ENCODE assay signal across 8 cellular contexts in genomic region chr17:68168273-68169164, GRCh38.
DNase-seq lines count a peak whose midpoint lies in the region; ATAC-seq and TF ChIP-seq lines count a peak whose summit lies in the region.
"Not testable (repeated sequence)": the region's sequence is repeated elsewhere in the genome, so short reads cannot be mapped to it uniquely, and the experiment has no call there.

No MANE protein-coding gene starts in this region.

- not testable (repeated sequence) for H3K9me2 ChIP-seq in GM23338 (ENCODE audit: insufficient read depth)

- not testable (repeated sequence) for H3K79me2 ChIP-seq in GM23338 (replicated peaks; ENCODE audit: insufficient read depth); mesendoderm (ENCODE audit: control insufficient read depth, insufficient read depth, low read length)

- not testable (repeated sequence) for H3K4me1 ChIP-seq in GM23338 (ENCODE audit: insufficient read depth); mesendoderm (ENCODE audit: control insufficient read depth, low read depth, low read length); neuronal stem cell (ENCODE audit: control insufficient read depth in 2 of 2, insufficient read depth in 1 of 2, low read depth in 1 of 2, low read length in 2 of 2); thymus (ENCODE audit: control insufficient read depth, insufficient read depth, low read length)

- H2BK120ac ChIP-seq in mesendoderm (ENCODE audit: low read depth, low read length); neuronal stem cell (ENCODE audit: low read depth, low read length): not testable (repeated sequence)

- H3K4me2 ChIP-seq in GM23338; mesendoderm (ENCODE audit: low read length); neuronal stem cell (ENCODE audit: insufficient read depth, low read length, poor library complexity, severe bottlenecking): not testable (repeated sequence)

- H4K5ac ChIP-seq in mesendoderm (ENCODE audit: low read length), result not testable (repeated sequence)

- H4K91ac ChIP-seq in neuronal stem cell (ENCODE audit: low read depth, low read length, poor library complexity), result not testable (repeated sequence)

- H3K56ac ChIP-seq in mesendoderm (ENCODE audit: low read length), result not testable (repeated sequence)

- not testable (repeated sequence) for H3F3A ChIP-seq in GM23338 (replicated peaks; ENCODE audit: low read depth)

- peak overlapping the region; percentile 87 for H3K4me3 Mint-ChIP-seq in CD4-positive, alpha-beta T cell
- H3K4me3 Mint-ChIP-seq in GM23338; activated T-cell treated with anti-CD3 and anti-CD28 coated beads, Interleukin-2, amount 50 U/mL, for 24 hours: not testable (repeated sequence)
- peak overlapping the region; percentile 10 for H3K4me3 Mint-ChIP-seq in T-helper 1 cell treated with Interleukin-12 subunit alpha and Interleukin-12 subunit beta and Interleukin-4 antibody, amounts not matched to agents 30 μg/mL and 1 μg/mL, for 36 hours

- H3K14ac ChIP-seq in neuronal stem cell (ENCODE audit: low read length), result not testable (repeated sequence)

- H3K18ac ChIP-seq in mesendoderm (ENCODE audit: low read length); neuronal stem cell (ENCODE audit: low read length): not testable (repeated sequence)

- not testable (repeated sequence) for H3K23ac ChIP-seq in mesendoderm (ENCODE audit: low read length); neuronal stem cell (ENCODE audit: low read depth, low read length, poor library complexity)

- intact Hi-C loops in CD4-positive, alpha-beta T cell (cut with DNase I, micrococcal nuclease), result not testable (repeated sequence)

- not testable (repeated sequence) for H3K79me1 ChIP-seq in mesendoderm (ENCODE audit: low read length); neuronal stem cell (ENCODE audit: low read depth, low read length)

- not testable (repeated sequence) for H3K27me3 ChIP-seq in CD4-positive, alpha-beta T cell (ENCODE audit: control insufficient read depth, insufficient read depth, low read length); GM23338 (ENCODE audit: insufficient read depth); mesendoderm (ENCODE audit: insufficient read depth, low read length, poor library complexity); neuronal stem cell (ENCODE audit: control insufficient read depth in 3 of 3, insufficient read depth in 3 of 3, low read depth in 1 of 3, low read length in 3 of 3); thymus (ENCODE audit: control insufficient read depth, insufficient read depth)

- not testable (repeated sequence) for TF ChIP-seq CTCF in CD4-positive, alpha-beta T cell (IDR thresholded peaks at IDR 0.05); GM23338 (conservative IDR thresholded peaks at IDR 0.05; ENCODE audit: low read depth in 2 of 2)

- CTCF ChIA-PET in CD4-positive, alpha-beta T cell (lab: Charles Lee), result not testable (repeated sequence)

- not testable (repeated sequence) for H4K8ac ChIP-seq in mesendoderm (ENCODE audit: low read depth, low read length); neuronal stem cell (ENCODE audit: low read depth, low read length)

- not testable (repeated sequence) for H3K36me3 ChIP-seq in GM23338 (ENCODE audit: insufficient read depth); mesendoderm (ENCODE audit: control insufficient read depth, insufficient read depth, low read length); neuronal stem cell (replicated peaks in 1 of 2; ENCODE audit: control insufficient read depth in 2 of 2, insufficient read depth in 2 of 2, low read length in 2 of 2); thymus (ENCODE audit: control insufficient read depth, insufficient read depth)

- H2BK15ac ChIP-seq in mesendoderm (replicated peaks; ENCODE audit: low read depth); neuronal stem cell (ENCODE audit: low read length): not testable (repeated sequence)

- H2BK12ac ChIP-seq in neuronal stem cell (ENCODE audit: low read length), result peak overlapping the region; percentile 16

- DNase-seq in CD4-positive, alpha-beta T cell; GM23338 (ENCODE audit: low spot score); activated T-cell treated with anti-CD3 and anti-CD28 coated beads, Interleukin-2, amount 50 U/mL, for 24 hours; neuronal stem cell (ENCODE audit: low spot score): not testable (repeated sequence)
- DNase-seq in amniotic epithelial cell (ENCODE audit: low read depth), result peak; percentile 12
- peak; percentile 11 for DNase-seq in mesendoderm

- not testable (repeated sequence) for H3K9me3 ChIP-seq in CD4-positive, alpha-beta T cell (ENCODE audit: control insufficient read depth, low read length); neuronal stem cell (replicated peaks in 1 of 2; ENCODE audit: control insufficient read depth in 2 of 2, insufficient read depth in 1 of 2, low read depth in 1 of 2, low read length in 2 of 2); thymus (ENCODE audit: control insufficient read depth)

- H3K36me3 Mint-ChIP-seq in CD4-positive, alpha-beta T cell (ENCODE audit: low read depth); GM23338 (ENCODE audit: low read depth); T-helper 1 cell treated with Interleukin-12 subunit alpha and Interleukin-12 subunit beta and Interleukin-4 antibody, amounts not matched to agents 30 μg/mL and 1 μg/mL, for 36 hours (ENCODE audit: low read depth); activated T-cell treated with anti-CD3 and anti-CD28 coated beads, Interleukin-2, amount 50 U/mL, for 24 hours (ENCODE audit: low read depth): not testable (repeated sequence)

- not testable (repeated sequence) for H3K9ac ChIP-seq in mesendoderm (ENCODE audit: low read length); neuronal stem cell (ENCODE audit: low read depth, low read length, poor library complexity)

- H3K27ac ChIP-seq in CD4-positive, alpha-beta T cell (ENCODE audit: low read depth, low read length); GM23338 (ENCODE audit: low read depth); mesendoderm (ENCODE audit: low read depth, low read length); neuronal stem cell (replicated peaks; ENCODE audit: low read length): not testable (repeated sequence)
- peak overlapping the region; percentile 31 for H3K27ac ChIP-seq in thymus (ENCODE audit: low read depth)

- not testable (repeated sequence) for H4K20me1 ChIP-seq in GM23338 (replicated peaks; ENCODE audit: insufficient read depth)

- not testable (repeated sequence) for ATAC-seq in CD4-positive, alpha-beta T cell (ENCODE audit: poor library complexity); GM23338

- POLR2A ChIA-PET in CD4-positive, alpha-beta T cell (lab: Charles Lee), result interaction anchor here (1.0 to 2.2 kb wide), 8 partner anchors 12 to 292 kb away, joined by 3 to 15 read pairs (median 5); partner anchors contain the start of genes AMZ2, ARSG, SLC16A6 and WIPI1

- not testable (repeated sequence) for H2BK5ac ChIP-seq in mesendoderm (ENCODE audit: low read length); neuronal stem cell (ENCODE audit: low read length)

- no CpG with 5 or more reads among the region's 9 CpGs for WGBS in mesendoderm (ENCODE audit: extremely low coverage, insufficient coverage, low lambda C conversion rate)
- WGBS in neuronal stem cell (ENCODE audit: extremely low coverage in 2 of 2, insufficient read length in 2 of 2, insufficient replicate concordance in 1 of 2), 2 donors, result no CpG with 5 or more reads among the region's 9 CpGs
- 42% methylated on average over 9 of the region's 9 CpGs for WGBS in thymus

- peak overlapping the region; percentile 63 for H3K27ac Mint-ChIP-seq in CD4-positive, alpha-beta T cell
- H3K27ac Mint-ChIP-seq in GM23338, result not testable (repeated sequence)
- H3K27ac Mint-ChIP-seq in T-helper 1 cell treated with Interleukin-12 subunit alpha and Interleukin-12 subunit beta and Interleukin-4 antibody, amounts not matched to agents 30 μg/mL and 1 μg/mL, for 36 hours, result peak overlapping the region; percentile 55
- peak overlapping the region; percentile 38 for H3K27ac Mint-ChIP-seq in activated T-cell treated with anti-CD3 and anti-CD28 coated beads, Interleukin-2, amount 50 U/mL, for 24 hours

- H3K9me3 Mint-ChIP-seq in CD4-positive, alpha-beta T cell; GM23338; T-helper 1 cell treated with Interleukin-12 subunit alpha and Interleukin-12 subunit beta and Interleukin-4 antibody, amounts not matched to agents 30 μg/mL and 1 μg/mL, for 36 hours; activated T-cell treated with anti-CD3 and anti-CD28 coated beads, Interleukin-2, amount 50 U/mL, for 24 hours: not testable (repeated sequence)

- not testable (repeated sequence) for H3K27me3 Mint-ChIP-seq in CD4-positive, alpha-beta T cell; GM23338 (ENCODE audit: insufficient read depth, low read depth, poor library complexity); T-helper 1 cell treated with Interleukin-12 subunit alpha and Interleukin-12 subunit beta and Interleukin-4 antibody, amounts not matched to agents 30 μg/mL and 1 μg/mL, for 36 hours (ENCODE audit: low read depth); activated T-cell treated with anti-CD3 and anti-CD28 coated beads, Interleukin-2, amount 50 U/mL, for 24 hours

- not testable (repeated sequence) for H2AK5ac ChIP-seq in mesendoderm (ENCODE audit: low read length); neuronal stem cell (ENCODE audit: low read depth, low read length)

- H2AFZ ChIP-seq in GM23338 (0 out of 2 replicates have a peak overlapping the region, but pooled peaks have one; percentile 14), neuronal stem cell (ENCODE audit: low read length) (peak overlapping the region; percentile 40)

- H3K4me3 ChIP-seq in GM23338; mesendoderm (ENCODE audit: low read length); neuronal stem cell (ENCODE audit: low read length in 2 of 2); thymus (ENCODE audit: low read length): not testable (repeated sequence)

- not testable (repeated sequence) for H3K4ac ChIP-seq in mesendoderm (ENCODE audit: low read depth, low read length); neuronal stem cell (ENCODE audit: low read length)

- H3K4me1 Mint-ChIP-seq in CD4-positive, alpha-beta T cell (ENCODE audit: low read depth), result peaks cover 30% of the 10 kb centered on the region
- H3K4me1 Mint-ChIP-seq in GM23338, result not testable (repeated sequence)
- H3K4me1 Mint-ChIP-seq in T-helper 1 cell treated with Interleukin-12 subunit alpha and Interleukin-12 subunit beta and Interleukin-4 antibody, amounts not matched to agents 30 μg/mL and 1 μg/mL, for 36 hours (ENCODE audit: low read depth), result peaks cover 22% of the 10 kb centered on the region
- H3K4me1 Mint-ChIP-seq in activated T-cell treated with anti-CD3 and anti-CD28 coated beads, Interleukin-2, amount 50 U/mL, for 24 hours (ENCODE audit: low read depth), result peaks cover 18% of the 10 kb centered on the region
